ENCODE assay signal across 9 cellular contexts in genomic region chr3:134651347-134652041, GRCh38. TPM values are rescaled to one million over a fixed set of nuclear protein-coding genes. Genes with fewer than 3 reads are reported as not detected.
A peak's percentile ranks its signal among the peaks of the same experiment; 100 is the strongest.
DNase-seq lines count a peak whose midpoint lies in the region; ATAC-seq and TF ChIP-seq lines count a peak whose summit lies in the region.
"Had no signal": no experiment of that assay in that cellular context is flagged by ENCODE, and none has a peak within 500 bp of the region (broad histone marks: within the 10 kb centered on the region; RNA-seq: fewer than 3 reads in every experiment).

No MANE protein-coding gene starts in this region.

- H3K36me3 Mint-ChIP-seq in WTC11, result no peaks in the 10 kb centered on the region
- no peaks in the 10 kb centered on the region for H3K36me3 Mint-ChIP-seq in naive thymus-derived CD4-positive, alpha-beta T cell
- H3K36me3 Mint-ChIP-seq in CD8-positive, alpha-beta T cell, result no peaks in the 10 kb centered on the region

- H3K27ac ChIP-seq in naive thymus-derived CD4-positive, alpha-beta T cell (ENCODE audit: low read depth, low read length), result no peak overlapping the region
- H3K27ac ChIP-seq in CD8-positive, alpha-beta T cell (ENCODE audit: low read depth, low read length), result no peak overlapping the region

- H3K27me3 Mint-ChIP-seq in WTC11 (ENCODE audit: low read depth), result peaks cover 100% of the 10 kb centered on the region
- H3K27me3 Mint-ChIP-seq in naive thymus-derived CD4-positive, alpha-beta T cell, result peaks cover 11 to 44% (median 27%) of the 10 kb centered on the region in 5 donors
- H3K27me3 Mint-ChIP-seq in CD8-positive, alpha-beta T cell (ENCODE audit: low read depth), result peaks cover 24% of the 10 kb centered on the region

- peak overlapping the region; percentile 68 for H3K4me3 Mint-ChIP-seq in WTC11
- H3K4me3 Mint-ChIP-seq in naive thymus-derived CD4-positive, alpha-beta T cell, result peak overlapping the region in 3 of 10 donors; percentile 6 to 29 (median 9)
- H3K4me3 Mint-ChIP-seq in CD8-positive, alpha-beta T cell, result no peak overlapping the region

- peaks cover 9% of the 10 kb centered on the region for H3K4me1 Mint-ChIP-seq in WTC11
- H3K4me1 Mint-ChIP-seq in naive thymus-derived CD4-positive, alpha-beta T cell, result peaks cover 0 to 6% (median 0%) of the 10 kb centered on the region in 7 donors
- peaks cover 2% of the 10 kb centered on the region for H3K4me1 Mint-ChIP-seq in CD8-positive, alpha-beta T cell (ENCODE audit: low read depth)

- no peaks in the 10 kb centered on the region for H3K36me3 ChIP-seq in naive thymus-derived CD4-positive, alpha-beta T cell (ENCODE audit: control insufficient read depth in 2 of 3, insufficient read depth in 3 of 3, low read length in 3 of 3)
- H3K36me3 ChIP-seq in CD8-positive, alpha-beta T cell (ENCODE audit: insufficient read depth, low read length), result no peaks in the 10 kb centered on the region

- H3K9me3 ChIP-seq in naive thymus-derived CD4-positive, alpha-beta T cell (ENCODE audit: control insufficient read depth in 2 of 3, low read length in 3 of 3), result no peaks in the 10 kb centered on the region
- no peaks in the 10 kb centered on the region for H3K9me3 ChIP-seq in CD8-positive, alpha-beta T cell (ENCODE audit: low read length)

- H3K27ac Mint-ChIP-seq in WTC11, result no peak overlapping the region
- no peak overlapping the region for H3K27ac Mint-ChIP-seq in naive thymus-derived CD4-positive, alpha-beta T cell
- no peak overlapping the region for H3K27ac Mint-ChIP-seq in CD8-positive, alpha-beta T cell

- no peaks in the 10 kb centered on the region for H3K27me3 ChIP-seq in naive thymus-derived CD4-positive, alpha-beta T cell (ENCODE audit: control insufficient read depth in 2 of 2, insufficient read depth in 2 of 2, low read length in 2 of 2)
- no peaks in the 10 kb centered on the region for H3K27me3 ChIP-seq in CD8-positive, alpha-beta T cell (ENCODE audit: insufficient read depth, low read length)

- CTCF ChIA-PET in WTC11 (lab: Charles Lee), result interaction anchor here (0.6 to 3.3 kb wide), 11 partner anchors 11 to 344 kb away, joined by 3 to 21 read pairs (median 7); partner anchors contain the start of gene EPHB1
- CTCF ChIA-PET in naive thymus-derived CD4-positive, alpha-beta T cell (lab: Charles Lee), result no interaction called here
- CTCF ChIA-PET in CD8-positive, alpha-beta T cell (lab: Charles Lee), result no interaction called here

- intact Hi-C loops in left ventricle myocardium superior (cut with micrococcal nuclease), result no loop called here
- intact Hi-C loops in naive thymus-derived CD4-positive, alpha-beta T cell (cut with micrococcal nuclease), result no loop called here
- intact Hi-C loops in CD8-positive, alpha-beta T cell (cut with DNase I, micrococcal nuclease), result no loop called here

- DNase-seq in D341Med (ENCODE audit: low spot score) (peak; percentile 33), WTC11 (ENCODE audit: low spot score) (no peak), left ventricle myocardium superior (peak; percentile 76), pons (ENCODE audit: low spot score) (peak; percentile 40)
- DNase-seq in naive thymus-derived CD4-positive, alpha-beta T cell, result no peak
- no peak for DNase-seq in CD8-positive, alpha-beta T cell
- no peak for DNase-seq in stimulated activated CD4-positive, alpha-beta T cell treated with anti-CD3 and anti-CD28 coated beads, Interleukin-4, amount 100 ng/mL, for 24 hours

- no peaks in the 10 kb centered on the region for H3K9me3 Mint-ChIP-seq in WTC11
- H3K9me3 Mint-ChIP-seq in naive thymus-derived CD4-positive, alpha-beta T cell, result peaks cover 0 to 5% (median 0%) of the 10 kb centered on the region in 11 donors
- H3K9me3 Mint-ChIP-seq in CD8-positive, alpha-beta T cell, result no peaks in the 10 kb centered on the region

- no peak for TF ChIP-seq CTCF in WTC11 (IDR thresholded peaks at IDR 0.05)
- TF ChIP-seq CTCF in CD8-positive, alpha-beta T cell (IDR thresholded peaks at IDR 0.05), result no peak

- ATAC-seq in WTC11, result no peak
- ATAC-seq in left ventricle myocardium superior, result peak; percentile 92
- ATAC-seq in naive thymus-derived CD4-positive, alpha-beta T cell, result no peak
- ATAC-seq in HG03565 (IDR thresholded peaks at IDR 0.05; ENCODE audit: unreplicated experiment), result no peak
- ATAC-seq in CD8-positive, alpha-beta T cell, result no peak
- ATAC-seq: GM12878 had no signal

- no peak overlapping the region for H3K4me3 ChIP-seq in naive thymus-derived CD4-positive, alpha-beta T cell (ENCODE audit: low read length)
- no peak overlapping the region for H3K4me3 ChIP-seq in CD8-positive, alpha-beta T cell (ENCODE audit: low read depth, low read length)
- H3K4me3 ChIP-seq: GM12878 had no signal

- no peaks in the 10 kb centered on the region for H3K4me1 ChIP-seq in naive thymus-derived CD4-positive, alpha-beta T cell (ENCODE audit: control insufficient read depth in 2 of 2, insufficient read depth in 2 of 2, low read length in 2 of 2)
- H3K4me1 ChIP-seq in CD8-positive, alpha-beta T cell (ENCODE audit: insufficient read depth, low read length), result no peaks in the 10 kb centered on the region

- POLR2A ChIA-PET in WTC11 (lab: Charles Lee), result no interaction called here
- POLR2A ChIA-PET in naive thymus-derived CD4-positive, alpha-beta T cell (lab: Charles Lee), result no interaction called here
- POLR2A ChIA-PET in CD8-positive, alpha-beta T cell (lab: Charles Lee), result no interaction called here

TF ChIP-seq in WTC11, 78 proteins besides CTCF, POLR2A, EP300 and RAD21:
- TF ChIP-seq MXD4 (CRISPR knock-in tag; IDR thresholded peaks at IDR 0.05; ENCODE audit: borderline replicate concordance) (no peak), GRHL2 (CRISPR knock-in tag; IDR thresholded peaks at IDR 0.05; ENCODE audit: insufficient replicate concordance, severe bottlenecking) (no peak), ATF1 (CRISPR knock-in tag; IDR thresholded peaks at IDR 0.05) (no peak), E2F4 (CRISPR knock-in tag; IDR thresholded peaks at IDR 0.05; ENCODE audit: borderline replicate concordance, low read depth) (no peak), SMAD3 (CRISPR knock-in tag; IDR thresholded peaks at IDR 0.05; ENCODE audit: borderline replicate concordance) (no peak), ATF2 (CRISPR knock-in tag; IDR thresholded peaks at IDR 0.05; ENCODE audit: borderline replicate concordance, low read depth) (no peak), MAX (CRISPR knock-in tag; IDR thresholded peaks at IDR 0.05) (no peak), STAT6 (CRISPR knock-in tag; conservative IDR thresholded peaks at IDR 0.05; ENCODE audit: low read depth) (no peak), ATF3 (CRISPR knock-in tag; conservative IDR thresholded peaks at IDR 0.05) (no peak)

RNA-seq across cellular contexts. Expression of gene KY, which starts 0.7 kb away (rescaled TPM):
- not detected in 3 replicates for total RNA-seq in WTC11 (2021)
- 20.6 TPM for total RNA-seq in left ventricle myocardium superior
- total RNA-seq in naive thymus-derived CD4-positive, alpha-beta T cell, result not detected
- not detected for polyA plus RNA-seq in naive thymus-derived CD4-positive, alpha-beta T cell
- not detected for total RNA-seq in CD8-positive, alpha-beta T cell
- total RNA-seq: GM12878 had no signal

Comparison
In these comparisons a context has a peak if more than half of its experiments do, and no peak if none do; other contexts are left out.
1. DNase-seq: peak in D341Med (single experiment), left ventricle myocardium superior (single experiment) and pons (single experiment); none in WTC11 (single experiment), naive thymus-derived CD4-positive, alpha-beta T cell (0 of 9), CD8-positive, alpha-beta T cell (0 of 7) and stimulated activated CD4-positive, alpha-beta T cell treated with anti-CD3 and anti-CD28 coated beads, Interleukin-4, amount 100 ng/mL, for 24 hours (single experiment).
2. RNA of gene KY, which starts 0.7 kb away (total RNA-seq): 20.6 TPM in left ventricle myocardium superior (single experiment); not detected in WTC11, not detected in naive thymus-derived CD4-positive, alpha-beta T cell and not detected in CD8-positive, alpha-beta T cell; every median in the first group is over 10 times any median in the second.